7 cellular contexts compared by ENCODE assay signal in the genomic region with DNA sequence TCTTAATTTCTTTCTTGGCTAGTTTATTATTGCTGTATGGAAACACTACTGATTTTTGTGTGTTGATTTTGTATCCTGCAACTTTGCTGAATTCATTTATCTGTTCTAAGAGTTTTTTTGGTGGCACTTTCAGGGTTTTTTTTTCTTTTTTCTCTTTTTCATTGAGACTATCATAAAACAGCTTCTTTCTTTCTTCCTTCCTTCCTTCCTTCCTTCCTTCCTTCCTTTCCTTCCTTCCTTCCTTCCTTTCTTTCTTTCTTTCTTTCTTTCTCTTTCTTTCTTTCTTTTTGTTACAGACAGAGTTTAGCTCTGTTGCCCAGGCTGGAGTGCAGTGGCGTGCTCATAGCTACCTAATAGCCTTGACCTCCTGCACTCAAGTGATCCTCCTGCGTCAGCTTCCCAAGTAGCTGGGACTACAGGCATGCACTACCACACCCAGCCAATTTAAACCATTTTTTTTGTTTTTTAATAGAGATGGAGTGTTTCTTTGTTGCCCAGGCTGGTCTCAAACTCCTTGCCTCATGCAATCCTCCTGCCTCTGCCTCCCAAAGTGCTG.
"Had no signal": no experiment of that assay in that cellular context is flagged by ENCODE, and none has a peak within 500 bp of the region (broad histone marks: within the 10 kb centered on the region; RNA-seq: fewer than 3 reads in every experiment).

No MANE protein-coding gene starts in this region.

- H2AFZ ChIP-seq: GM23248 had no signal

- H3K4me1 ChIP-seq: HAP-1 had no signal

- H3K4me3 ChIP-seq: GM23248, HAP-1 had no signal

- H3K9ac ChIP-seq: GM23248 had no signal

- H3K27ac ChIP-seq: GM23248 had no signal

- DNase-seq: GM23248, GOT3, H7, KG1 had no signal

- H3K36me3 ChIP-seq: HAP-1 had no signal

- H3K9me3 ChIP-seq: HAP-1 had no signal

- ATAC-seq: HCT116 had no signal

- FAIRE-seq: HTR-8/SVneo had no signal
